ENCODE assay signal across 8 cellular contexts in genomic region chr17:17724991-17725852, GRCh38. TPM values are rescaled to one million over a fixed set of nuclear protein-coding genes. Genes with fewer than 3 reads are reported as not detected.
DNase-seq lines count a peak whose midpoint lies in the region; ATAC-seq and TF ChIP-seq lines count a peak whose summit lies in the region.

No MANE protein-coding gene starts in this region.

- H3K36me3 ChIP-seq in Karpas-422 (ENCODE audit: insufficient read depth, low read length): no peaks in the 10 kb centered on the region
- no peaks in the 10 kb centered on the region for H3K36me3 ChIP-seq in effector memory CD4-positive, alpha-beta T cell (ENCODE audit: control insufficient read depth, insufficient read depth, low read length)
- H3K36me3 ChIP-seq in neural progenitor cell: no peaks in the 10 kb centered on the region

- H3K9me3 ChIP-seq in Karpas-422 (ENCODE audit: low read length): no peaks in the 10 kb centered on the region
- no peaks in the 10 kb centered on the region for H3K9me3 ChIP-seq in effector memory CD4-positive, alpha-beta T cell (ENCODE audit: control insufficient read depth, low read length)
- no peaks in the 10 kb centered on the region for H3K9me3 ChIP-seq in neural progenitor cell (ENCODE audit: low read depth)

- H3K27ac ChIP-seq in Karpas-422 (ENCODE audit: low read length): peak overlapping the region; percentile 65
- H3K27ac ChIP-seq in effector memory CD4-positive, alpha-beta T cell (ENCODE audit: insufficient read depth, low read length, poor library complexity, severe bottlenecking): no peak overlapping the region
- peak overlapping the region; percentile 78 for H3K27ac ChIP-seq in neural progenitor cell

- peak overlapping the region; percentile 60 for H3K9ac ChIP-seq in Karpas-422 (ENCODE audit: low read length)
- no peak overlapping the region for H3K9ac ChIP-seq in neural progenitor cell

- no peak for DNase-seq in CD14-positive monocyte (ENCODE audit: low spot score)
- DNase-seq in Karpas-422: no peak
- no peak for DNase-seq in effector memory CD4-positive, alpha-beta T cell
- peak; percentile 84 for DNase-seq in neural progenitor cell (ENCODE audit: low spot score)
- DNase-seq in T-helper 1 cell: no peak
- DNase-seq in AG08396 (ENCODE audit: low spot score): no peak
- DNase-seq in activated CD8-positive, alpha-beta memory T cell treated with anti-CD3 and anti-CD28 coated beads, Interleukin-2, amount 50 U/mL, for 4 hours: no peak

- peaks cover 5% of the 10 kb centered on the region; the same call in 1 of the 2 replicates for H4K20me1 ChIP-seq in Karpas-422 (ENCODE audit: insufficient read depth, low read depth, low read length)
- H4K20me1 ChIP-seq in neural progenitor cell (ENCODE audit: low read depth): peaks cover 97% of the 10 kb centered on the region

- no peak for ATAC-seq in HG03159 (IDR thresholded peaks at IDR 0.05; ENCODE audit: unreplicated experiment)

- peaks cover 41% of the 10 kb centered on the region for H3K4me1 Mint-ChIP-seq in CD14-positive monocyte
- peaks cover 66% of the 10 kb centered on the region for H3K4me1 Mint-ChIP-seq in neural progenitor cell

- H3K79me2 ChIP-seq in Karpas-422 (ENCODE audit: low read length) (peaks cover 83% of the 10 kb centered on the region), neural progenitor cell (ENCODE audit: low read depth) (peaks cover 11% of the 10 kb centered on the region)

- TF ChIP-seq CTCF in CD14-positive monocyte (IDR thresholded peaks at IDR 0.05) (no peak), neural progenitor cell (IDR thresholded peaks at IDR 0.05) (no peak)

- peak overlapping the region; percentile 78 for H3K4me2 ChIP-seq in Karpas-422 (ENCODE audit: low read depth, low read length, poor library complexity, severe bottlenecking)
- H3K4me2 ChIP-seq in neural progenitor cell: peak overlapping the region; percentile 96

- H3K36me3 Mint-ChIP-seq in CD14-positive monocyte (peaks cover 28 to 36% of the 10 kb centered on the region in 2 donors), neural progenitor cell (peaks cover 4% of the 10 kb centered on the region)

- H3K27ac Mint-ChIP-seq in CD14-positive monocyte (peak overlapping the region in 4 of 7 donors; percentile 25 to 66 (median 42)), neural progenitor cell (peak overlapping the region; percentile 96)

- no peaks in the 10 kb centered on the region for H3K9me2 ChIP-seq in Karpas-422 (replicated peaks; ENCODE audit: insufficient read depth, low read length)

- peaks cover 0 to 19% (median 9%) of the 10 kb centered on the region in 7 donors for H3K9me3 Mint-ChIP-seq in CD14-positive monocyte
- no peaks in the 10 kb centered on the region for H3K9me3 Mint-ChIP-seq in neural progenitor cell

- H3K27me3 ChIP-seq in Karpas-422 (ENCODE audit: low read length) (no peaks in the 10 kb centered on the region), neural progenitor cell (peaks cover 71% of the 10 kb centered on the region)
- peaks cover 5% of the 10 kb centered on the region for H3K27me3 ChIP-seq in effector memory CD4-positive, alpha-beta T cell (replicated peaks; ENCODE audit: control insufficient read depth, insufficient read depth, low read length, poor library complexity, severe bottlenecking)

- H3K4me1 ChIP-seq in Karpas-422 (ENCODE audit: low read length): peaks cover 76% of the 10 kb centered on the region
- H3K4me1 ChIP-seq in effector memory CD4-positive, alpha-beta T cell (ENCODE audit: control insufficient read depth, insufficient read depth, low read length, poor library complexity, severe bottlenecking): peaks cover 17% of the 10 kb centered on the region
- H3K4me1 ChIP-seq in neural progenitor cell: peaks cover 25% of the 10 kb centered on the region

- peaks cover 46% of the 10 kb centered on the region for H3F3A ChIP-seq in neural progenitor cell (ENCODE audit: low read depth)

- intact Hi-C loops in CD14-positive monocyte (cut with micrococcal nuclease): no loop called here

- H3K27me3 Mint-ChIP-seq in CD14-positive monocyte (ENCODE audit: low read depth in 3 of 3): peaks cover 43 to 54% (median 53%) of the 10 kb centered on the region in 3 donors
- peaks cover 11% of the 10 kb centered on the region for H3K27me3 Mint-ChIP-seq in neural progenitor cell (ENCODE audit: insufficient read depth, low read depth)

- H3K4me3 ChIP-seq in Karpas-422 (ENCODE audit: low read length) (no peak overlapping the region; the same call in 1 of the 2 replicates), neural progenitor cell (peak overlapping the region; percentile 74)
- peak overlapping the region; percentile 66 for H3K4me3 ChIP-seq in effector memory CD4-positive, alpha-beta T cell (ENCODE audit: insufficient read depth, low read depth, low read length, poor library complexity, severe bottlenecking)

- H3K4me3 Mint-ChIP-seq in CD14-positive monocyte: peak overlapping the region; percentile 37 to 93
- H3K4me3 Mint-ChIP-seq in neural progenitor cell: peak overlapping the region; percentile 91

- H2AFZ ChIP-seq in Karpas-422 (ENCODE audit: low read length) (no peak overlapping the region), neural progenitor cell (replicated peaks) (no peak overlapping the region)

RNA-seq across cellular contexts. Expression of gene RAI1, which starts 44.0 kb away (rescaled TPM):
- 1 to 10 TPM in 1 of 2 donors, under 1 TPM in 1; 0.89 to 1.5 TPM for polyA plus RNA-seq in CD14-positive monocyte
- 18.2 and 35.1 TPM in 2 replicates for total RNA-seq in Karpas-422 (2014; rRNA removed; shearing (Covaris generic); ENCODE audit: low replicate concordance)
- 18.0 and 27.4 TPM in 2 replicates for total RNA-seq in neural progenitor cell (ENCODE audit: low replicate concordance)
